8 cellular contexts compared by ENCODE assay signal in genomic region chr22:17084554-17085276, GRCh38. TPM values are rescaled to one million over a fixed set of nuclear protein-coding genes. Genes with fewer than 3 reads are reported as not detected.
DNase-seq lines count a peak whose midpoint lies in the region; FAIRE-seq and TF ChIP-seq lines count a peak whose summit lies in the region.

Gene IL17RA, plus strand, starts transcription at chr22:17085000. Its CDS starts 92 bp downstream, at chr22:17085092.

- H3K27me3 ChIP-seq in Loucy (ENCODE audit: insufficient read depth, low read length, poor library complexity, severe bottlenecking) (no peaks in the 10 kb centered on the region), neuron (ENCODE audit: insufficient read depth, low read length) (no peaks in the 10 kb centered on the region)

- H3K4me1 ChIP-seq in Loucy (ENCODE audit: insufficient read depth, low read length, poor library complexity, severe bottlenecking) (peaks cover 39% of the 10 kb centered on the region), neuron (ENCODE audit: insufficient read depth, low read length) (no peaks in the 10 kb centered on the region)

- H3K9me2 ChIP-seq in Loucy (replicated peaks; ENCODE audit: low read depth, low read length), result no peaks in the 10 kb centered on the region

- no peaks in the 10 kb centered on the region for H3K36me3 ChIP-seq in Loucy (ENCODE audit: insufficient read depth, low read length)
- H3K36me3 ChIP-seq in neuron (ENCODE audit: insufficient read depth, low read length), result no peaks in the 10 kb centered on the region

- FAIRE-seq in frontal cortex (lab: Jason Lieb, UNC), result no peak

- H3K4me2 ChIP-seq in Loucy (ENCODE audit: low read depth, low read length, poor library complexity, severe bottlenecking), result peak within 1 kb of the TSS; percentile 90

- H3F3A ChIP-seq in Loucy (ENCODE audit: low read depth), result no peaks in the 10 kb centered on the region

- H2AFZ ChIP-seq in Loucy (ENCODE audit: low read length) (peak within 1 kb of the TSS; percentile 94), neuron (ENCODE audit: low read depth, low read length) (peak within 1 kb of the TSS; percentile 96)

- peaks cover 23% of the 10 kb centered on the region for H4K20me1 ChIP-seq in Loucy (ENCODE audit: insufficient read depth, low read length, poor library complexity, severe bottlenecking)

- H3K4me3 ChIP-seq in Loucy (ENCODE audit: low read length, poor library complexity, severe bottlenecking) (peak within 1 kb of the TSS; percentile 86), neuron (ENCODE audit: low read length) (peak within 1 kb of the TSS; percentile 73)

- peak within 1 kb of the TSS; percentile 79 for H3K9ac ChIP-seq in Loucy (ENCODE audit: low read depth, low read length, poor library complexity, severe bottlenecking)

- DNase-seq in EL (peak; percentile 92), GOT3 (lab: John Stamatoyannopoulos, UW) (peak; percentile 50), SHP77 (lab: John Stamatoyannopoulos, UW) (peak; percentile 75 to 88), frontal cortex (ENCODE audit: low spot score in 2 of 2) (peak; percentile 82 to 87), stromal cell of bone marrow (ENCODE audit: low read depth) (peak; percentile 70)
- DNase-seq in activated naive CD4-positive, alpha-beta T cell (lab: John Stamatoyannopoulos, UW), result peak; percentile 56 to 93 (median 82)

- peaks cover 42% of the 10 kb centered on the region for H3K79me2 ChIP-seq in Loucy (ENCODE audit: insufficient read depth, low read length)

- no peak for TF ChIP-seq CTCF in Loucy (conservative IDR thresholded peaks at IDR 0.05; ENCODE audit: low read length)

- H3K9me3 ChIP-seq in Loucy (ENCODE audit: insufficient read depth, low read depth, low read length), result no peaks in the 10 kb centered on the region
- H3K9me3 ChIP-seq in neuron (ENCODE audit: low read length), result no peaks in the 10 kb centered on the region

RNA-seq across cellular contexts. Expression of gene IL17RA, which starts in this region (rescaled TPM):
- 2.0 TPM for total RNA-seq in frontal cortex

Comparison
In these comparisons a context has a peak if more than half of its experiments do, and no peak if none do; other contexts are left out.
1. Peak in every context shown above with its lines: DNase-seq and H3K4me3 ChIP-seq.